14 cellular contexts compared by ENCODE assay signal in genomic region chr1:230976360-230976759, GRCh38. TPM values are rescaled to one million over a fixed set of nuclear protein-coding genes. Genes with fewer than 3 reads are reported as not detected.
DNase-seq lines count a peak whose midpoint lies in the region; FAIRE-seq and TF ChIP-seq lines count a peak whose summit lies in the region.
"Had no signal": no experiment of that assay in that cellular context is flagged by ENCODE, and none has a peak within 500 bp of the region (broad histone marks: within the 10 kb centered on the region; RNA-seq: fewer than 3 reads in every experiment).

No MANE protein-coding gene starts in this region.

- no peak for DNase-seq in activated naive CD4-positive, alpha-beta T cell treated with Interleukin-2 at 50 U/mL for 16 hours
- DNase-seq in activated CD4-positive, alpha-beta memory T cell treated with anti-CD3 and anti-CD28 coated beads, Interleukin-2, amount 10 ng/mL, durations not matched to agents 7 days and 5 days: no peak
- peak; percentile 70 for DNase-seq in myocyte (ENCODE audit: low read depth)
- DNase-seq in NCI-H2107 (lab: John Stamatoyannopoulos, UW): no peak
- DNase-seq in ACHN: no peak
- DNase-seq in D721Med (ENCODE audit: insufficient read length, low spot score): no peak
- no peak for DNase-seq in SHP77 (lab: John Stamatoyannopoulos, UW)
- DNase-seq: activated naive CD4-positive, alpha-beta T cell treated with anti-CD3 and anti-CD28 coated beads, Interleukin-2, amount 50 U/mL, for 16 hours; effector CD8-positive, alpha-beta T cell; NCI-H1092 treated with DMSO at 0.1 percent for 48 hours; psoas muscle; T-helper 9 cell had no signal

- H3K27ac Mint-ChIP-seq in activated naive CD4-positive, alpha-beta T cell treated with anti-CD3 and anti-CD28 coated beads, Interleukin-2, amount 50 U/mL, for 24 hours: peak overlapping the region; percentile 77
- peak overlapping the region; percentile 98 for H3K27ac Mint-ChIP-seq in activated CD4-positive, alpha-beta memory T cell treated with anti-CD3 and anti-CD28 coated beads, Interleukin-2, amount 10 ng/mL, durations not matched to agents 7 days and 5 days

- CTCF ChIA-PET in activated CD4-positive, alpha-beta memory T cell treated with anti-CD3 and anti-CD28 coated beads, Interleukin-2, amount 10 ng/mL, durations not matched to agents 7 days and 5 days (lab: Charles Lee): interaction anchor here (1.2 to 1.4 kb wide), 3 partner anchors 58 to 333 kb away, joined by 3 to 4 read pairs (median 3); no protein-coding TSS in a partner anchor

- POLR2A ChIA-PET in activated CD4-positive, alpha-beta memory T cell treated with anti-CD3 and anti-CD28 coated beads, Interleukin-2, amount 10 ng/mL, durations not matched to agents 7 days and 5 days (lab: Charles Lee): interaction anchor here (0.8 to 1.3 kb wide), 3 partner anchors 63 to 362 kb away, joined by 3 to 5 read pairs (median 4); partner anchors contain the start of genes EXOC8, FAM89A, GNPAT and SPRTN

- H3K36me3 Mint-ChIP-seq in activated naive CD4-positive, alpha-beta T cell treated with anti-CD3 and anti-CD28 coated beads, Interleukin-2, amount 50 U/mL, for 24 hours: peaks cover 2% of the 10 kb centered on the region
- peaks cover 39% of the 10 kb centered on the region for H3K36me3 Mint-ChIP-seq in activated CD4-positive, alpha-beta memory T cell treated with anti-CD3 and anti-CD28 coated beads, Interleukin-2, amount 10 ng/mL, durations not matched to agents 7 days and 5 days (ENCODE audit: low read depth)

- H3K4me1 Mint-ChIP-seq in activated naive CD4-positive, alpha-beta T cell treated with anti-CD3 and anti-CD28 coated beads, Interleukin-2, amount 50 U/mL, for 24 hours: peaks cover 52% of the 10 kb centered on the region
- H3K4me1 Mint-ChIP-seq in activated CD4-positive, alpha-beta memory T cell treated with anti-CD3 and anti-CD28 coated beads, Interleukin-2, amount 10 ng/mL, durations not matched to agents 7 days and 5 days: peaks cover 57% of the 10 kb centered on the region

- no peak for FAIRE-seq in D721Med (lab: Jason Lieb, UNC)
- FAIRE-seq: GM18507 had no signal

- peak overlapping the region; percentile 93 for H3K4me3 Mint-ChIP-seq in activated naive CD4-positive, alpha-beta T cell treated with anti-CD3 and anti-CD28 coated beads, Interleukin-2, amount 50 U/mL, for 24 hours
- H3K4me3 Mint-ChIP-seq in activated CD4-positive, alpha-beta memory T cell treated with anti-CD3 and anti-CD28 coated beads, Interleukin-2, amount 10 ng/mL, durations not matched to agents 7 days and 5 days: peak overlapping the region; percentile 96

- H3K9me3 Mint-ChIP-seq in activated naive CD4-positive, alpha-beta T cell treated with anti-CD3 and anti-CD28 coated beads, Interleukin-2, amount 50 U/mL, for 24 hours: no peaks in the 10 kb centered on the region
- no peaks in the 10 kb centered on the region for H3K9me3 Mint-ChIP-seq in activated CD4-positive, alpha-beta memory T cell treated with anti-CD3 and anti-CD28 coated beads, Interleukin-2, amount 10 ng/mL, durations not matched to agents 7 days and 5 days

- no peaks in the 10 kb centered on the region for H3K27me3 Mint-ChIP-seq in activated naive CD4-positive, alpha-beta T cell treated with anti-CD3 and anti-CD28 coated beads, Interleukin-2, amount 50 U/mL, for 24 hours
- H3K27me3 Mint-ChIP-seq in activated CD4-positive, alpha-beta memory T cell treated with anti-CD3 and anti-CD28 coated beads, Interleukin-2, amount 10 ng/mL, durations not matched to agents 7 days and 5 days: no peaks in the 10 kb centered on the region

- in situ Hi-C loops in ACHN (cut with HindIII; ENCODE audit: low pct_ligation_motif_present, low pct_unique_long_range_greater_than_20kb, low sequenced_read_pairs): no loop called here

- TF ChIP-seq CTCF in D721Med (IDR thresholded peaks at IDR 0.05; ENCODE audit: insufficient read depth, missing control alignments): no peak

RNA-seq across cellular contexts. Expression of gene TTC13, which starts 2.3 kb away (rescaled TPM):
- total RNA-seq in activated CD4-positive, alpha-beta memory T cell treated with anti-CD3 and anti-CD28 coated beads, Interleukin-2, amount 10 ng/mL, durations not matched to agents 7 days and 5 days: 10 to 100 TPM; 42.0 to 46.0 TPM
- 37.8 and 58.9 TPM in 2 replicates for total RNA-seq in myocyte
- 17.9 TPM for polyA plus RNA-seq in myocyte (2012)

RNA-seq across cellular contexts. Expression of gene ARV1, which starts 2.5 kb away (rescaled TPM):
- 10 to 100 TPM; 13.2 to 15.3 TPM for total RNA-seq in activated CD4-positive, alpha-beta memory T cell treated with anti-CD3 and anti-CD28 coated beads, Interleukin-2, amount 10 ng/mL, durations not matched to agents 7 days and 5 days
- 19.7 and 28.2 TPM in 2 replicates for total RNA-seq in myocyte
- 16.7 TPM for polyA plus RNA-seq in myocyte (2012)
